1 cellular context compared by ENCODE assay signal in genomic region chr7:158125091-158125490, GRCh38.
TF ChIP-seq lines count a peak whose summit lies in the region.

No MANE protein-coding gene starts in this region.

TF ChIP-seq in H1, 55 proteins besides CTCF, POLR2A, EP300 and RAD21 (continued from another document):
- TF ChIP-seq, protein P1, sequence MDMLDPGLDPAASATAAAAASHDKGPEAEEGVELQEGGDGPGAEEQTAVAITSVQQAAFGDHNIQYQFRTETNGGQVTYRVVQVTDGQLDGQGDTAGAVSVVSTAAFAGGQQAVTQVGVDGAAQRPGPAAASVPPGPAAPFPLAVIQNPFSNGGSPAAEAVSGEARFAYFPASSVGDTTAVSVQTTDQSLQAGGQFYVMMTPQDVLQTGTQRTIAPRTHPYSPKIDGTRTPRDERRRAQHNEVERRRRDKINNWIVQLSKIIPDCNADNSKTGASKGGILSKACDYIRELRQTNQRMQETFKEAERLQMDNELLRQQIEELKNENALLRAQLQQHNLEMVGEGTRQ (IDR thresholded peaks at IDR 0.05; ENCODE audit: low read length) = no peak
- TF ChIP-seq BCL11A (IDR thresholded peaks at IDR 0.05; ENCODE audit: low read depth in 2 of 2, low read length in 2 of 2) (no peak), CREB1 (IDR thresholded peaks at IDR 0.05) (no peak), HDAC6 (IDR thresholded peaks at IDR 0.05; ENCODE audit: low read depth, low read length) (no peak)
